In the genomic region with DNA sequence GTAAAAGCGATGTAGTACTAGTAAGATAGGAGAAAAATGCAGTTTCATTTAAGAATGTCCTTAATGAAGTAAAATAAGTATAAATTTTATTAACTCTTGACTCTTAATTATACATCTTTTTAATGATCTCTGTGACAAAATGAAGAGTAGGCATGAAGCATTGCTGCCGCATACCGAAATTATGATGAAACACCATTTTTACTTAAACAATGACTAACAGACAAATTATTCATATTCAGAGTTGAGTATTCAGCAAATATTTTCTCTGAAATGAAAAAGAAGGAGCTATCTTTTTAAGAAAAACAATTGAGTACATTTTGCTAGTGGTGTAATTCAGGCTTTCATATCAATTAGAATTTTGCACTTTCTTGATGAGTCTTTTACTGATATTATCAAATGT, we compare ENCODE assay signal across 18 cellular contexts.
"Had no signal": no experiment of that assay in that cellular context is flagged by ENCODE, and none has a peak within 500 bp of the region (broad histone marks: within the 10 kb centered on the region; RNA-seq: fewer than 3 reads in every experiment).

No MANE protein-coding gene starts in this region.

- H3K4me3 ChIP-seq: ascending aorta, coronary artery, left ventricle myocardium inferior, testis had no signal

- H3K27me3 ChIP-seq: ascending aorta, testis had no signal

- DNase-seq: activated CD4-positive, alpha-beta memory T cell treated with anti-CD3 and anti-CD28 coated beads, Interleukin-2, amount 10 ng/mL, durations not matched to agents 7 days and 5 days; activated CD4-positive, CD25-positive, alpha-beta regulatory T cell treated with anti-CD3 and anti-CD28 coated beads, Interleukin-2, amount 50 U/mL, for 72 hours; activated CD8-positive, alpha-beta memory T cell treated with anti-CD3 and anti-CD28 coated beads, Interleukin-2, amount 50 U/mL, for 4 hours; activated gamma-delta T cell treated with Interleukin-2 at 50 U/mL for 16 hours; activated naive CD8-positive, alpha-beta T cell treated with anti-CD3 and anti-CD28 coated beads for 36 hours; activated T-cell treated with anti-CD3 and anti-CD28 coated beads, Interleukin-2, amount 50 U/mL, for 72 hours; caudate nucleus; effector memory CD4-positive, alpha-beta T cell; foreskin melanocyte; kidney; left ventricle myocardium inferior; stimulated activated CD4-positive, alpha-beta T cell treated with anti-CD3 and anti-CD28 coated beads, Interleukin-4, amount 100 ng/mL, for 1 hour; stimulated activated CD8-positive, alpha-beta memory T cell treated with anti-CD3 and anti-CD28 coated beads, Interleukin-4, amount 100 ng/mL, for 48 hours; testis had no signal

- ATAC-seq: activated T-cell treated with anti-CD3 and anti-CD28 coated beads, Interleukin-2, amount 50 U/mL, for 72 hours; natural killer cell treated with Interleukin-12 subunit alpha and Interleukin-12 subunit beta and Interleukin-15 and Interleukin-18, amount 100 ng/mL, for 72 hours had no signal

- H3K4me1 ChIP-seq: ascending aorta, left ventricle myocardium inferior, testis had no signal

- H3K27ac ChIP-seq: ascending aorta, coronary artery, epithelial cell of prostate, left ventricle myocardium inferior, testis had no signal

- H3K9me3 ChIP-seq: ascending aorta, left ventricle myocardium inferior, testis had no signal

- H3K36me3 ChIP-seq: ascending aorta, left ventricle myocardium inferior had no signal
